Comparison of ENCODE assay signal across 18 cellular contexts in genomic region chr14:103676881-103677675, GRCh38. TPM values are rescaled to one million over a fixed set of nuclear protein-coding genes. Genes with fewer than 3 reads are reported as not detected.
DNase-seq lines count a peak whose midpoint lies in the region; ATAC-seq and TF ChIP-seq lines count a peak whose summit lies in the region.
"Had no signal": no experiment of that assay in that cellular context is flagged by ENCODE, and none has a peak within 500 bp of the region (broad histone marks: within the 10 kb centered on the region; RNA-seq: fewer than 3 reads in every experiment).

No MANE protein-coding gene starts in this region.

- H3K36me3 Mint-ChIP-seq in activated T-cell treated with anti-CD3 and anti-CD28 coated beads, Interleukin-2, amount 50 U/mL, for 24 hours (ENCODE audit: low read depth) = peaks cover 93% of the 10 kb centered on the region
- H3K36me3 Mint-ChIP-seq in activated T-cell treated with anti-CD3 and anti-CD28 coated beads, Interleukin-2, amount 50 U/mL, for 4 hours (ENCODE audit: insufficient read depth) = peaks cover 38% of the 10 kb centered on the region
- H3K36me3 Mint-ChIP-seq in glutamatergic neuron (ENCODE audit: unreplicated experiment) = peaks cover 5% of the 10 kb centered on the region
- H3K36me3 Mint-ChIP-seq in progenitor cell of endocrine pancreas (ENCODE audit: insufficient read depth) = peaks cover 33% of the 10 kb centered on the region

- H3K27ac Mint-ChIP-seq in activated T-cell treated with anti-CD3 and anti-CD28 coated beads, Interleukin-2, amount 50 U/mL, for 24 hours = peak overlapping the region; percentile 42
- H3K27ac Mint-ChIP-seq in glutamatergic neuron (ENCODE audit: unreplicated experiment) (peak overlapping the region; percentile 78), progenitor cell of endocrine pancreas (peak overlapping the region; percentile 65)
- H3K27ac Mint-ChIP-seq: H9 had no signal

- no peaks in the 10 kb centered on the region for H3K9me3 Mint-ChIP-seq in activated T-cell treated with anti-CD3 and anti-CD28 coated beads, Interleukin-2, amount 50 U/mL, for 24 hours
- H3K9me3 Mint-ChIP-seq in activated T-cell treated with anti-CD3 and anti-CD28 coated beads, Interleukin-2, amount 50 U/mL, for 4 hours = no peaks in the 10 kb centered on the region
- peaks cover 7% of the 10 kb centered on the region for H3K9me3 Mint-ChIP-seq in glutamatergic neuron (ENCODE audit: unreplicated experiment)
- no peaks in the 10 kb centered on the region for H3K9me3 Mint-ChIP-seq in progenitor cell of endocrine pancreas (ENCODE audit: low read depth)
- H3K9me3 Mint-ChIP-seq: H9 had no signal

- no peak for TF ChIP-seq CTCF in glutamatergic neuron (IDR thresholded peaks at IDR 0.05; ENCODE audit: partially characterized antibody, unreplicated experiment)
- no peak for TF ChIP-seq CTCF in progenitor cell of endocrine pancreas (IDR thresholded peaks at IDR 0.05; ENCODE audit: unreplicated experiment)

- DNase-seq in activated T-cell treated with anti-CD3 and anti-CD28 coated beads, Interleukin-2, amount 50 U/mL, for 24 hours = no peak
- DNase-seq in activated T-cell treated with anti-CD3 and anti-CD28 coated beads, Interleukin-2, amount 50 U/mL, for 4 hours = no peak
- DNase-seq in SK-MEL-5 (ENCODE audit: low read depth, low spot score) (peak; percentile 52), glutamatergic neuron (no peak), progenitor cell of endocrine pancreas (ENCODE audit: low spot score, unreplicated experiment) (no peak), occipital lobe (lab: John Stamatoyannopoulos, UW) (no peak)
- no peak for DNase-seq in activated naive CD4-positive, alpha-beta T cell (lab: John Stamatoyannopoulos, UW)
- DNase-seq: DMS 273 treated with DMSO at 0.1 percent for 48 hours, EL, H9, NCI-H1417, NCI-H1930, NCI-H2171, NCI-H446 treated with DMSO at 0.1 percent for 48 hours, NCI-H774, SHP77 had no signal

- ATAC-seq in activated T-cell treated with anti-CD3 and anti-CD28 coated beads, Interleukin-2, amount 50 U/mL, for 4 hours = no peak
- ATAC-seq in GM21381 (IDR thresholded peaks at IDR 0.05; ENCODE audit: unreplicated experiment) = no peak
- ATAC-seq: Panc1 had no signal

- H3K4me1 Mint-ChIP-seq in activated T-cell treated with anti-CD3 and anti-CD28 coated beads, Interleukin-2, amount 50 U/mL, for 24 hours (ENCODE audit: low read depth) = peaks cover 9% of the 10 kb centered on the region
- H3K4me1 Mint-ChIP-seq in activated T-cell treated with anti-CD3 and anti-CD28 coated beads, Interleukin-2, amount 50 U/mL, for 4 hours (ENCODE audit: low read depth) = peaks cover 3% of the 10 kb centered on the region
- H3K4me1 Mint-ChIP-seq in glutamatergic neuron (ENCODE audit: low read depth, unreplicated experiment) (peaks cover 5% of the 10 kb centered on the region), progenitor cell of endocrine pancreas (ENCODE audit: low read depth) (no peaks in the 10 kb centered on the region)
- H3K4me1 Mint-ChIP-seq: H9 had no signal

- no peaks in the 10 kb centered on the region for H3K27me3 Mint-ChIP-seq in activated T-cell treated with anti-CD3 and anti-CD28 coated beads, Interleukin-2, amount 50 U/mL, for 24 hours
- H3K27me3 Mint-ChIP-seq in activated T-cell treated with anti-CD3 and anti-CD28 coated beads, Interleukin-2, amount 50 U/mL, for 4 hours (ENCODE audit: low read depth) = no peaks in the 10 kb centered on the region
- H3K27me3 Mint-ChIP-seq in glutamatergic neuron (ENCODE audit: unreplicated experiment) (peaks cover 10% of the 10 kb centered on the region), progenitor cell of endocrine pancreas (no peaks in the 10 kb centered on the region)

- H3K4me3 Mint-ChIP-seq in activated T-cell treated with anti-CD3 and anti-CD28 coated beads, Interleukin-2, amount 50 U/mL, for 24 hours = no peak overlapping the region
- H3K4me3 Mint-ChIP-seq in activated T-cell treated with anti-CD3 and anti-CD28 coated beads, Interleukin-2, amount 50 U/mL, for 4 hours = no peak overlapping the region
- H3K4me3 Mint-ChIP-seq in glutamatergic neuron (ENCODE audit: unreplicated experiment) = no peak overlapping the region
- H3K4me3 Mint-ChIP-seq in progenitor cell of endocrine pancreas (ENCODE audit: low read depth) = no peak overlapping the region
- H3K4me3 Mint-ChIP-seq: H9 had no signal

- in situ Hi-C loops in SK-MEL-5 (cut with HindIII; ENCODE audit: low pct_unique_long_range_greater_than_20kb, low sequenced_read_pairs) = no loop called here

RNA-seq across cellular contexts. Expression of gene XRCC3, which starts 38.2 kb away (rescaled TPM):
- total RNA-seq in activated T-cell treated with anti-CD3 and anti-CD28 coated beads, Interleukin-2, amount 50 U/mL, for 4 hours = 10 to 100 TPM; 60.6 to 74.0 (median 69.5) TPM
- total RNA-seq in SK-MEL-5 (2014; rRNA removed; shearing (Covaris generic)) = 27.7 and 33.5 TPM in 2 replicates
- 31.1 and 34.3 TPM in 2 replicates for polyA plus RNA-seq in SK-MEL-5 (2015; cell fraction: cytosol; rRNA removed)
- 61.7 and 105 TPM in 2 replicates for polyA plus RNA-seq in SK-MEL-5 (2015; cell fraction: nucleus; rRNA removed)
- total RNA-seq in glutamatergic neuron (ENCODE audit: unreplicated experiment) = 4.5 TPM
- 25.7 and 30.2 TPM in 2 replicates for total RNA-seq in progenitor cell of endocrine pancreas
- total RNA-seq in occipital lobe = 7.0 TPM

RNA-seq across cellular contexts. Expression of gene ZFYVE21, which starts 38.5 kb away (rescaled TPM):
- total RNA-seq in activated T-cell treated with anti-CD3 and anti-CD28 coated beads, Interleukin-2, amount 50 U/mL, for 4 hours = 10 to 100 TPM; 13.6 to 19.1 (median 13.7) TPM
- total RNA-seq in SK-MEL-5 (2014; rRNA removed; shearing (Covaris generic)) = 22.1 and 33.2 TPM in 2 replicates
- polyA plus RNA-seq in SK-MEL-5 (2015; cell fraction: cytosol; rRNA removed) = 51.7 and 55.1 TPM in 2 replicates
- 46.8 and 51.6 TPM in 2 replicates for polyA plus RNA-seq in SK-MEL-5 (2015; cell fraction: nucleus; rRNA removed)
- total RNA-seq in glutamatergic neuron (ENCODE audit: unreplicated experiment) (49.1 TPM), progenitor cell of endocrine pancreas (47.2 and 52.5 TPM in 2 replicates), occipital lobe (37.7 TPM)

RNA-seq across cellular contexts. Expression of gene KLC1, which starts 48.1 kb away (rescaled TPM):
- 100 to 1,000 TPM; 102 to 127 (median 110) TPM for total RNA-seq in activated T-cell treated with anti-CD3 and anti-CD28 coated beads, Interleukin-2, amount 50 U/mL, for 4 hours
- total RNA-seq in SK-MEL-5 (2014; rRNA removed; shearing (Covaris generic)) = 128 and 136 TPM in 2 replicates
- 164 and 177 TPM in 2 replicates for polyA plus RNA-seq in SK-MEL-5 (2015; cell fraction: cytosol; rRNA removed)
- 199 and 212 TPM in 2 replicates for polyA plus RNA-seq in SK-MEL-5 (2015; cell fraction: nucleus; rRNA removed)
- total RNA-seq in glutamatergic neuron (ENCODE audit: unreplicated experiment) (975 TPM), progenitor cell of endocrine pancreas (178 and 180 TPM in 2 replicates), occipital lobe (355 TPM)
